ENCODE assay signal across 1 cellular context in genomic region chrY:16715278-16715677, GRCh38.
TF ChIP-seq lines count a peak whose summit lies in the region.

No MANE protein-coding gene starts in this region.

TF ChIP-seq in SK-N-SH, 30 proteins besides CTCF, POLR2A, EP300 and RAD21 (continued from another document):
- no peak for TF ChIP-seq ZBTB33 (IDR thresholded peaks at IDR 0.05; ENCODE audit: borderline replicate concordance, low read depth)
- TF ChIP-seq SIN3A (IDR thresholded peaks at IDR 0.05; ENCODE audit: borderline replicate concordance, low read depth, low read length) = no peak
- TF ChIP-seq IRF3 (IDR thresholded peaks at IDR 0.05; ENCODE audit: low read depth, low read length) = no peak
- no peak for TF ChIP-seq MAX (IDR thresholded peaks at IDR 0.05; ENCODE audit: low read depth)
- no peak for TF ChIP-seq CHD2 (IDR thresholded peaks at IDR 0.05; ENCODE audit: low read length, partially characterized antibody)
- TF ChIP-seq FOSL2 (IDR thresholded peaks at IDR 0.05; ENCODE audit: borderline replicate concordance, low read depth) = no peak
- TF ChIP-seq TCF12 (IDR thresholded peaks at IDR 0.05) = no peak
- no peak for TF ChIP-seq SMC3 (IDR thresholded peaks at IDR 0.05; ENCODE audit: low read depth, low read length)
